In genomic region chr3:8987673-8988655, GRCh38 we compare ENCODE assay signal across 8 cellular contexts. TPM values are rescaled to one million over a fixed set of nuclear protein-coding genes. Genes with fewer than 3 reads are reported as not detected.
A peak's percentile ranks its signal among the peaks of the same experiment; 100 is the strongest.
DNase-seq lines count a peak whose midpoint lies in the region; ATAC-seq, FAIRE-seq and TF ChIP-seq lines count a peak whose summit lies in the region.

No MANE protein-coding gene starts in this region.

- no peaks in the 10 kb centered on the region for H3K79me2 ChIP-seq in HepG2 (ENCODE audit: insufficient read depth, low read length)

- H4K20me1 ChIP-seq in HepG2 (ENCODE audit: insufficient read depth, low read length), result no peaks in the 10 kb centered on the region

- no peak overlapping the region for H2AFZ ChIP-seq in HepG2 (ENCODE audit: low read length)

- no TSS peak for BruUV-seq in HepG2 (replicated peaks; lab: Mats Ljungman, UMichigan)

- TF ChIP-seq RAD21 in HepG2 (CRISPR knock-in tag; IDR thresholded peaks at IDR 0.05), result no peak

- peaks cover 0 to 7% of the 10 kb centered on the region in 2 experiments; a peak in 2 of 5 replicates for H3K27me3 ChIP-seq in HepG2 (ENCODE audit: control insufficient read depth in 1 of 2, insufficient read depth in 2 of 2, low read length in 2 of 2)

- no peak overlapping the region for H3K4me3 ChIP-seq in GM12875 (ENCODE audit: low read depth, low read length)
- no peak overlapping the region for H3K4me3 ChIP-seq in HEK293 (ENCODE audit: low read depth, low read length)
- H3K4me3 ChIP-seq in coronary artery, result peak overlapping the region; percentile 15
- H3K4me3 ChIP-seq in HepG2 (replicated peaks in 1 of 3; ENCODE audit: insufficient read depth in 1 of 3, low read depth in 2 of 3, low read length in 3 of 3), result no peak overlapping the region

- H3K9me3 ChIP-seq in HEK293 (ENCODE audit: control insufficient read depth, insufficient read depth, low read depth, low read length), result no peaks in the 10 kb centered on the region
- H3K9me3 ChIP-seq in HepG2 (ENCODE audit: low read length), result no peaks in the 10 kb centered on the region

- in situ Hi-C loops in HepG2 (cut with HindIII; ENCODE audit: extremely low pct_ligation_motif_present, low pct_unique_long_range_greater_than_20kb), result no loop called here

- H3K4me1 ChIP-seq in HEK293 (ENCODE audit: control insufficient read depth, insufficient read depth, low read length) (no peaks in the 10 kb centered on the region), HepG2 (ENCODE audit: insufficient read depth, low read length) (peaks cover 17% of the 10 kb centered on the region)

- FAIRE-seq in HepG2 (lab: Jason Lieb, UNC), result no peak

- TF ChIP-seq EP300 in HepG2 (IDR thresholded peaks at IDR 0.05; ENCODE audit: low read depth in 2 of 2, low read length in 2 of 2), result no peak
- no peak for TF ChIP-seq EP300 in HepG2 (CRISPR knock-in tag; IDR thresholded peaks at IDR 0.05; ENCODE audit: borderline replicate concordance)

- TF ChIP-seq POLR2A in HepG2 (IDR thresholded peaks at IDR 0.05; ENCODE audit: insufficient read depth in 1 of 2, low read depth in 2 of 2, low read length in 2 of 2), result no peak

- DNase-seq in NCI-H1694 treated with DMSO at 0.1 percent for 48 hours (lab: John Stamatoyannopoulos, UW) (peak; percentile 21), coronary artery (ENCODE audit: low spot score) (no peak), HepG2 (ENCODE audit: low spot score) (peak; percentile 36), NCI-H2171 (lab: John Stamatoyannopoulos, UW) (no peak)
- peak; percentile 61 for DNase-seq in activated CD4-positive, CD25-positive, alpha-beta regulatory T cell treated with anti-CD3 and anti-CD28 coated beads, Interleukin-2, amount 50 U/mL, for 72 hours
- DNase-seq in stimulated activated CD4-positive, alpha-beta T cell treated with anti-CD3 and anti-CD28 coated beads, TNF-alpha, amount 100 ng/mL, for 24 hours (ENCODE audit: low read depth in 3 of 3), result peak; percentile 31 to 66 (median 47)

- CTCF ChIA-PET in HEK293 (lab: Yijun Ruan, JAX), result interaction anchor here (0.5 to 4.2 kb wide), 60 partner anchors 8 to 711 kb away, joined by 3 to 81 read pairs (median 4); partner anchors contain the start of gene SRGAP3
- CTCF ChIA-PET in HepG2 (lab: Yijun Ruan, JAX; ENCODE audit: low intra/inter-chr PET ratio, low total read pairs), result interaction anchor here (1.5 to 1.7 kb wide), 2 partner anchors 80 to 314 kb away, joined by 6 to 10 read pairs; no protein-coding TSS in a partner anchor

- ATAC-seq in HepG2, result peak; percentile 84

- intact Hi-C loops in HepG2 (cut with micrococcal nuclease; ENCODE audit: unreplicated experiment), result loop anchor here (5.0 kb wide), 1 partner anchor 314 kb away; no protein-coding TSS in a partner anchor

- peak overlapping the region; percentile 18; the same call in 1 of the 2 replicates for H3K4me2 ChIP-seq in HepG2 (ENCODE audit: low read depth, low read length)

- TF ChIP-seq CTCF in GM12875 (IDR thresholded peaks at IDR 0.05; ENCODE audit: borderline replicate concordance, insufficient read depth, low read depth, low read length), result peak; percentile 82
- peak; percentile 60; the same call in 1 of the 2 replicates for TF ChIP-seq CTCF in HEK293 (tag by site-specific recombination; IDR thresholded peaks at IDR 0.05)
- TF ChIP-seq CTCF in coronary artery (IDR thresholded peaks at IDR 0.05), result peak; percentile 45
- TF ChIP-seq CTCF in HepG2 (CRISPR knock-in tag; IDR thresholded peaks at IDR 0.05), result peak; percentile 75

- H3K27ac ChIP-seq in HEK293 (ENCODE audit: extremely low read depth, low read depth, low read length), result no peak overlapping the region
- no peak overlapping the region for H3K27ac ChIP-seq in coronary artery
- no peak overlapping the region for H3K27ac ChIP-seq in HepG2 (ENCODE audit: extremely low read length, insufficient read depth, low read length)

- POLR2A ChIA-PET in HEK293 (lab: Yijun Ruan, JAX), result interaction anchor here (0.6 to 0.8 kb wide), 7 partner anchors 29 to 315 kb away, joined by 3 to 5 read pairs (median 4); no protein-coding TSS in a partner anchor
- POLR2A ChIA-PET in HepG2 (lab: Yijun Ruan, JAX), result no interaction called here

- 44% methylated on average over 13 of the region's 17 CpGs for WGBS in HepG2 (ENCODE audit: low lambda C conversion rate)

- H3K9ac ChIP-seq in HepG2 (ENCODE audit: insufficient read depth, low read depth, low read length), result no peak overlapping the region

- no peaks in the 10 kb centered on the region for H3K36me3 ChIP-seq in HEK293 (ENCODE audit: control insufficient read depth in 2 of 2, insufficient read depth in 1 of 2, low read length in 2 of 2)
- H3K36me3 ChIP-seq in HepG2 (replicated peaks in 1 of 2; ENCODE audit: control insufficient read depth in 1 of 2, insufficient read depth in 2 of 2, low read length in 2 of 2), result no peaks in the 10 kb centered on the region

TF ChIP-seq in HEK293, 187 proteins besides CTCF, POLR2A, EP300 and RAD21:
- TF ChIP-seq GLIS1 (tag by site-specific recombination; IDR thresholded peaks at IDR 0.05), result 0 out of 2 replicates have a peak, but pooled peaks have one; percentile 17
- TF ChIP-seq ZNF501 (tag by site-specific recombination; IDR thresholded peaks at IDR 0.05), result 0 out of 2 replicates have a peak, but pooled peaks have one; percentile 18
- TF ChIP-seq ZNF654 (tag by site-specific recombination; IDR thresholded peaks at IDR 0.05; ENCODE audit: low read depth), result peak; percentile 70
- 0 out of 2 replicates have a peak, but pooled peaks have one; percentile 19 for TF ChIP-seq ZSCAN30 (tag by site-specific recombination; IDR thresholded peaks at IDR 0.05)
- no peak for TF ChIP-seq ZNF184 (tag by site-specific recombination; IDR thresholded peaks at IDR 0.05)
- 0 out of 2 replicates have a peak, but pooled peaks have one; percentile 20 for TF ChIP-seq GFI1B (tag by site-specific recombination; IDR thresholded peaks at IDR 0.05)
- peak; percentile 61; the same call in 1 of the 2 replicates for TF ChIP-seq ZNF2 (tag by site-specific recombination; IDR thresholded peaks at IDR 0.05)
- no peak for TF ChIP-seq ZNF530 (tag by site-specific recombination; IDR thresholded peaks at IDR 0.05; ENCODE audit: low read depth)
TF ChIP-seq in HEK293: peak in this region for 6.

TF ChIP-seq in HepG2, 621 proteins besides CTCF, POLR2A, EP300 and RAD21 (continues in another document):
- TF ChIP-seq YEATS4 (CRISPR knock-in tag; IDR thresholded peaks at IDR 0.05; ENCODE audit: borderline replicate concordance) (no peak), HNF1B (CRISPR knock-in tag; IDR thresholded peaks at IDR 0.05) (no peak), ZSCAN22 (CRISPR knock-in tag; IDR thresholded peaks at IDR 0.05) (no peak), ZNF383 (CRISPR knock-in tag; IDR thresholded peaks at IDR 0.05; ENCODE audit: borderline replicate concordance) (no peak), ZNF615 (CRISPR knock-in tag; IDR thresholded peaks at IDR 0.05; ENCODE audit: borderline replicate concordance) (no peak), STAG1 (CRISPR knock-in tag; IDR thresholded peaks at IDR 0.05) (peak; percentile 62), ZNF619 (CRISPR knock-in tag; IDR thresholded peaks at IDR 0.05) (no peak), TEAD3 (CRISPR knock-in tag; optimal IDR thresholded peaks at IDR 0.05; ENCODE audit: borderline replicate concordance) (no peak), TFDP1 (CRISPR knock-in tag; IDR thresholded peaks at IDR 0.05; ENCODE audit: borderline replicate concordance) (no peak), ZSCAN30 (CRISPR knock-in tag; IDR thresholded peaks at IDR 0.05) (no peak), SATB2 (CRISPR knock-in tag; IDR thresholded peaks at IDR 0.05) (no peak)

RNA-seq across cellular contexts. Expression of gene RAD18, which starts 24.7 kb away (rescaled TPM):
- 20.7 and 26.5 TPM in 2 replicates for total RNA-seq in HepG2 (2016; rRNA removed; fragmentation: Illumina TruSeq; extraction: Trizol)
- total RNA-seq in HepG2 (2016; cell fraction: cytosol; rRNA removed; fragmentation: Illumina TruSeq; extraction: Trizol; ENCODE audit: low read depth), result 18.0 and 20.8 TPM in 2 replicates
- 18.8 and 31.8 TPM in 2 replicates for total RNA-seq in HepG2 (2016; cell fraction: insoluble cytoplasmic fraction; rRNA removed; fragmentation: Illumina TruSeq; extraction: Trizol)
- total RNA-seq in HepG2 (2016; cell fraction: membrane; rRNA removed; fragmentation: Illumina TruSeq; extraction: Trizol), result 10.2 and 13.1 TPM in 2 replicates
- 40.2 and 44.1 TPM in 2 replicates for total RNA-seq in HepG2 (2016; cell fraction: nucleus; rRNA removed; fragmentation: Illumina TruSeq; extraction: Trizol)
- 3.0 and 5.9 TPM in 2 replicates for polyA plus RNA-seq in HepG2 (2011; rRNA removed)
- polyA plus RNA-seq in HepG2 (2011; cell fraction: cytosol; rRNA removed), result 2.4 and 3.3 TPM in 2 replicates
- 6.9 and 7.4 TPM in 2 replicates for polyA plus RNA-seq in HepG2 (2011; cell fraction: nucleus; rRNA removed)
- polyA plus RNA-seq in HepG2 (2012), result 2.4 and 5.5 TPM in 2 replicates
- polyA plus RNA-seq in HepG2 (2016; cell fraction: cytosol; fragmentation: Illumina TruSeq; extraction: Trizol; ENCODE audit: low read depth), result 1.1 and 1.3 TPM in 2 replicates
- 18.1 and 20.3 TPM in 2 replicates for polyA plus RNA-seq in HepG2 (2016; cell fraction: insoluble cytoplasmic fraction; fragmentation: Illumina TruSeq; extraction: Trizol; ENCODE audit: low read depth)
- polyA plus RNA-seq in HepG2 (2016; cell fraction: membrane; fragmentation: Illumina TruSeq; extraction: Trizol; ENCODE audit: low read depth), result 2.3 and 3.2 TPM in 2 replicates
- 17.9 and 19.5 TPM in 2 replicates for polyA plus RNA-seq in HepG2 (2016; cell fraction: nucleus; fragmentation: Illumina TruSeq; extraction: Trizol; ENCODE audit: insufficient read depth, low read depth)
- polyA minus RNA-seq in HepG2 (2011; rRNA and poly(A)+ RNA removed; ENCODE audit: low replicate concordance), result 4.5 and 16.4 TPM in 2 replicates
- 4.0 and 5.3 TPM in 2 replicates for polyA minus RNA-seq in HepG2 (2011; cell fraction: cytosol; rRNA and poly(A)+ RNA removed)
- 18.5 and 34.0 TPM in 2 replicates for polyA minus RNA-seq in HepG2 (2011; cell fraction: nucleus; rRNA and poly(A)+ RNA removed)

Comparison
In these comparisons a context has a peak if more than half of its experiments do, and no peak if none do; other contexts are left out.
1. DNase-seq: peak in NCI-H1694 treated with DMSO at 0.1 percent for 48 hours (single experiment), activated CD4-positive, CD25-positive, alpha-beta regulatory T cell treated with anti-CD3 and anti-CD28 coated beads, Interleukin-2, amount 50 U/mL, for 72 hours (single experiment), HepG2 (single experiment) and stimulated activated CD4-positive, alpha-beta T cell treated with anti-CD3 and anti-CD28 coated beads, TNF-alpha, amount 100 ng/mL, for 24 hours (3 of 3); none in coronary artery (single experiment) and NCI-H2171 (single experiment).
2. Peak in every context shown above with its lines, with median percentiles within 50 percentile points of each other: CTCF ChIP-seq.